13 cellular contexts compared by ENCODE assay signal in genomic region chr11:36347384-36347906, GRCh38.
"Had no signal": no experiment of that assay in that cellular context is flagged by ENCODE, and none has a peak within 500 bp of the region (broad histone marks: within the 10 kb centered on the region; RNA-seq: fewer than 3 reads in every experiment).

No MANE protein-coding gene starts in this region.

- H3K9me3 ChIP-seq: ovary, sigmoid colon had no signal

- H3K27ac ChIP-seq: ovary, sigmoid colon had no signal

- H3K9me3 Mint-ChIP-seq: activated naive CD4-positive, alpha-beta T cell treated with anti-CD3 and anti-CD28 coated beads, Interleukin-2, amount 50 U/mL, for 24 hours; brain; central memory CD8-positive, alpha-beta T cell; dendritic cell treated with granulocyte-macrophage colony-stimulating factor and Interleukin-4, amounts not matched to agents 40 ng/mL and 50 ng/mL, for 4 days; neural crest cell; T-helper 1 cell treated with Interleukin-12 subunit alpha and Interleukin-12 subunit beta and Interleukin-4 antibody, amounts not matched to agents 30 μg/mL and 1 μg/mL, for 36 hours had no signal

- H3K4me1 ChIP-seq: sigmoid colon had no signal

- H3K27me3 ChIP-seq: ovary, sigmoid colon had no signal

- H3K4me3 ChIP-seq: ovary, sigmoid colon had no signal

- H3K36me3 ChIP-seq: ovary, sigmoid colon had no signal

- H3K27me3 Mint-ChIP-seq: brain had no signal

- H3K4me3 Mint-ChIP-seq: activated naive CD4-positive, alpha-beta T cell treated with anti-CD3 and anti-CD28 coated beads, Interleukin-2, amount 50 U/mL, for 24 hours; brain; central memory CD8-positive, alpha-beta T cell; dendritic cell treated with granulocyte-macrophage colony-stimulating factor and Interleukin-4, amounts not matched to agents 40 ng/mL and 50 ng/mL, for 4 days; neural crest cell; T-helper 1 cell treated with Interleukin-12 subunit alpha and Interleukin-12 subunit beta and Interleukin-4 antibody, amounts not matched to agents 30 μg/mL and 1 μg/mL, for 36 hours had no signal

- H3K27ac Mint-ChIP-seq: activated naive CD4-positive, alpha-beta T cell treated with anti-CD3 and anti-CD28 coated beads, Interleukin-2, amount 50 U/mL, for 24 hours; brain; dendritic cell treated with granulocyte-macrophage colony-stimulating factor and Interleukin-4, amounts not matched to agents 40 ng/mL and 50 ng/mL, for 4 days; T-helper 1 cell treated with Interleukin-12 subunit alpha and Interleukin-12 subunit beta and Interleukin-4 antibody, amounts not matched to agents 30 μg/mL and 1 μg/mL, for 36 hours had no signal

- H3K4me1 Mint-ChIP-seq: activated naive CD4-positive, alpha-beta T cell treated with anti-CD3 and anti-CD28 coated beads, Interleukin-2, amount 50 U/mL, for 24 hours had no signal

- DNase-seq: amygdala; erythroblast; hypothalamus; kidney glomerular epithelial cell; ovary; sigmoid colon; stimulated activated CD4-positive, alpha-beta T cell treated with anti-CD3 and anti-CD28 coated beads, Interleukin-2, amount 100 ng/mL, for 24 hours had no signal

- H3K36me3 Mint-ChIP-seq: activated naive CD4-positive, alpha-beta T cell treated with anti-CD3 and anti-CD28 coated beads, Interleukin-2, amount 50 U/mL, for 24 hours; brain had no signal
